In genomic region chr20:63520594-63520938, GRCh38 we compare ENCODE assay signal across 1 cellular context.
TF ChIP-seq lines count a peak whose summit lies in the region.

Gene PPDPF, plus strand, starts transcription at chr20:63520765. Its CDS starts 544 bp downstream, at chr20:63521309.

TF ChIP-seq in HepG2, 621 proteins besides CTCF, POLR2A, EP300 and RAD21 (continued from another document and continues in another):
- TF ChIP-seq ZBTB2 (CRISPR knock-in tag; IDR thresholded peaks at IDR 0.05; ENCODE audit: low read depth): no peak
- TF ChIP-seq TSC22D2 (CRISPR knock-in tag; IDR thresholded peaks at IDR 0.05; ENCODE audit: borderline replicate concordance): no peak
- no peak for TF ChIP-seq SKIL (CRISPR knock-in tag; IDR thresholded peaks at IDR 0.05; ENCODE audit: borderline replicate concordance)
- no peak for TF ChIP-seq HMGA1 (CRISPR knock-in tag; conservative IDR thresholded peaks at IDR 0.05)
- peak; percentile 48 for TF ChIP-seq ZFX (CRISPR knock-in tag; IDR thresholded peaks at IDR 0.05; ENCODE audit: low read depth)
- no peak for TF ChIP-seq ERF (CRISPR knock-in tag; IDR thresholded peaks at IDR 0.05)
- TF ChIP-seq AFF4 (CRISPR knock-in tag; IDR thresholded peaks at IDR 0.05): no peak
- TF ChIP-seq SCMH1 (CRISPR knock-in tag; IDR thresholded peaks at IDR 0.05; ENCODE audit: borderline replicate concordance): no peak
- no peak for TF ChIP-seq DBP (CRISPR knock-in tag; IDR thresholded peaks at IDR 0.05; ENCODE audit: not compliant biosample characterization)
- no peak for TF ChIP-seq EZH2 (conservative IDR thresholded peaks at IDR 0.05; ENCODE audit: low read depth, low read length)
- no peak for TF ChIP-seq CBX1 (IDR thresholded peaks at IDR 0.05; ENCODE audit: low read depth)
- no peak for TF ChIP-seq RFXAP (CRISPR knock-in tag; IDR thresholded peaks at IDR 0.05; ENCODE audit: borderline replicate concordance)
- TF ChIP-seq GABPB1 (CRISPR knock-in tag; IDR thresholded peaks at IDR 0.05): no peak
- peak; percentile 71 for TF ChIP-seq RBFOX2 (IDR thresholded peaks at IDR 0.05; ENCODE audit: low read depth, low read length)
- TF ChIP-seq ZBTB14 (CRISPR knock-in tag; IDR thresholded peaks at IDR 0.05): peak; percentile 43; the same call in 1 of the 2 replicates
- no peak for TF ChIP-seq ZBTB43 (CRISPR knock-in tag; conservative IDR thresholded peaks at IDR 0.05)
- no peak for TF ChIP-seq NFATC3 (CRISPR knock-in tag; IDR thresholded peaks at IDR 0.05)
- TF ChIP-seq ZBED4 (CRISPR knock-in tag; IDR thresholded peaks at IDR 0.05; ENCODE audit: borderline replicate concordance): no peak
- TF ChIP-seq NR2F1 (CRISPR knock-in tag; IDR thresholded peaks at IDR 0.05): no peak
- TF ChIP-seq ZNF318 (CRISPR knock-in tag; IDR thresholded peaks at IDR 0.05): no peak
- TF ChIP-seq KDM4B (CRISPR knock-in tag; IDR thresholded peaks at IDR 0.05): no peak
- TF ChIP-seq ZNF672 (CRISPR knock-in tag; IDR thresholded peaks at IDR 0.05): no peak
- TF ChIP-seq ZNF333 (CRISPR knock-in tag; IDR thresholded peaks at IDR 0.05; ENCODE audit: borderline replicate concordance): no peak
- no peak for TF ChIP-seq NFYC (CRISPR knock-in tag; IDR thresholded peaks at IDR 0.05)
- no peak for TF ChIP-seq ZNF280D (CRISPR knock-in tag; IDR thresholded peaks at IDR 0.05)
- no peak for TF ChIP-seq ZSCAN29 (CRISPR knock-in tag; conservative IDR thresholded peaks at IDR 0.05)
